Comparison of ENCODE assay signal across 26 cellular contexts in genomic region chr22:49523374-49524008, GRCh38.
"Had no signal": no experiment of that assay in that cellular context is flagged by ENCODE, and none has a peak within 500 bp of the region (broad histone marks: within the 10 kb centered on the region; RNA-seq: fewer than 3 reads in every experiment).

No MANE protein-coding gene starts in this region.

- H3K27me3 ChIP-seq: adrenal gland, body of pancreas, colonic mucosa, ovary had no signal

- H3K36me3 ChIP-seq: adrenal gland, colonic mucosa, esophagus squamous epithelium, neutrophil, ovary, prostate gland, stomach, tibial artery, WERI-Rb-1 had no signal

- DNase-seq: activated CD4-positive, alpha-beta memory T cell treated with anti-CD3 and anti-CD28 coated beads for 36 hours; activated CD4-positive, alpha-beta T cell treated with anti-CD3 and anti-CD28 coated beads for 48 hours; activated CD8-positive, alpha-beta memory T cell treated with anti-CD3 and anti-CD28 coated beads, Interleukin-2, amount 50 U/mL, for 48 hours; activated naive CD4-positive, alpha-beta T cell treated with anti-CD3 and anti-CD28 coated beads for 36 hours; activated naive CD8-positive, alpha-beta T cell treated with anti-CD3 and anti-CD28 coated beads for 36 hours; activated T-cell treated with anti-CD3 and anti-CD28 coated beads, Interleukin-2, amount 50 U/mL, for 48 hours; adrenal gland; aorta; body of pancreas; cerebellar nuclear complex; colonic mucosa; effector CD8-positive, alpha-beta T cell; esophagus squamous epithelium; foreskin melanocyte; mammary epithelial cell; ovary; retina; small intestine; stimulated activated CD4-positive, alpha-beta T cell treated with anti-CD3 and anti-CD28 coated beads, Interleukin-4, amount 100 ng/mL, for 24 hours; stomach; T-helper 9 cell; WERI-Rb-1 had no signal

- H3K9me3 ChIP-seq: adrenal gland, body of pancreas, colonic mucosa, esophagus squamous epithelium, neutrophil, prostate gland, tibial artery had no signal

- H3K27ac ChIP-seq: adrenal gland, body of pancreas, colonic mucosa, epithelial cell of prostate, esophagus squamous epithelium, neutrophil, ovary, prostate gland, stomach, tibial artery, WERI-Rb-1 had no signal

- H3K4me1 ChIP-seq: adrenal gland, body of pancreas, colonic mucosa, esophagus squamous epithelium, prostate gland, tibial artery had no signal

- H3K4me3 ChIP-seq: adrenal gland, body of pancreas, colonic mucosa, esophagus squamous epithelium, ovary, prostate gland, stomach, tibial artery had no signal
